ENCODE assay signal across 7 cellular contexts in genomic region chr4:14168919-14169318, GRCh38.
DNase-seq lines count a peak whose midpoint lies in the region; ATAC-seq and TF ChIP-seq lines count a peak whose summit lies in the region.

No MANE protein-coding gene starts in this region.

- H3K9me3 Mint-ChIP-seq in type B pancreatic cell: no peaks in the 10 kb centered on the region

- no peak for TF ChIP-seq CTCF in epithelial cell of proximal tubule (conservative IDR thresholded peaks at IDR 0.05; ENCODE audit: low read depth, low read length)
- TF ChIP-seq CTCF in thyroid gland (IDR thresholded peaks at IDR 0.05): no peak
- TF ChIP-seq CTCF in type B pancreatic cell (conservative IDR thresholded peaks at IDR 0.05): no peak

- H3K4me1 Mint-ChIP-seq in type B pancreatic cell (ENCODE audit: unreplicated experiment): peaks cover 5% of the 10 kb centered on the region

- no peaks in the 10 kb centered on the region for H3K36me3 Mint-ChIP-seq in type B pancreatic cell

- H3K27ac ChIP-seq in thyroid gland: peak overlapping the region in 1 of 3 donors; percentile 12

- H3K9me3 ChIP-seq in thyroid gland: no peaks in the 10 kb centered on the region

- H3K4me3 ChIP-seq in epithelial cell of proximal tubule (ENCODE audit: low read depth, low read length): no peak overlapping the region
- H3K4me3 ChIP-seq in thyroid gland (replicated peaks in 1 of 3): no peak overlapping the region

- H3K36me3 ChIP-seq in thyroid gland: no peaks in the 10 kb centered on the region

- no peaks in the 10 kb centered on the region for H3K4me1 ChIP-seq in thyroid gland

- no peak overlapping the region for H3K27ac Mint-ChIP-seq in type B pancreatic cell

- H3K4me3 Mint-ChIP-seq in type B pancreatic cell: no peak overlapping the region

- intact Hi-C loops in thyroid gland (cut with DNase I): no loop called here

- H3K27me3 Mint-ChIP-seq in type B pancreatic cell: peaks cover 18% of the 10 kb centered on the region

- DNase-seq in NCI-H2196 treated with DMSO at 0.1 percent for 48 hours (lab: John Stamatoyannopoulos, UW; ENCODE audit: unreplicated experiment) (peak; percentile 4), epithelial cell of proximal tubule (ENCODE audit: low read depth) (peak; percentile 95), thyroid gland (peak; percentile 45 to 73), type B pancreatic cell (ENCODE audit: extremely low spot score, unreplicated experiment) (no peak)

- 15 to 16% methylated on average over 5 of the region's 5 CpGs for WGBS in thyroid gland, 2 donors

- TF ChIP-seq POLR2A in thyroid gland (IDR thresholded peaks at IDR 0.05): no peak

- no peaks in the 10 kb centered on the region for H3K27me3 ChIP-seq in thyroid gland

- ATAC-seq in GM18520 (IDR thresholded peaks at IDR 0.05; ENCODE audit: unreplicated experiment) (peak; percentile 60), HG02798 (IDR thresholded peaks at IDR 0.05; ENCODE audit: poor library complexity, unreplicated experiment) (peak; percentile 39), HG03139 (IDR thresholded peaks at IDR 0.05; ENCODE audit: unreplicated experiment) (no peak)
